ENCODE assay signal across 15 cellular contexts in the genomic region with DNA sequence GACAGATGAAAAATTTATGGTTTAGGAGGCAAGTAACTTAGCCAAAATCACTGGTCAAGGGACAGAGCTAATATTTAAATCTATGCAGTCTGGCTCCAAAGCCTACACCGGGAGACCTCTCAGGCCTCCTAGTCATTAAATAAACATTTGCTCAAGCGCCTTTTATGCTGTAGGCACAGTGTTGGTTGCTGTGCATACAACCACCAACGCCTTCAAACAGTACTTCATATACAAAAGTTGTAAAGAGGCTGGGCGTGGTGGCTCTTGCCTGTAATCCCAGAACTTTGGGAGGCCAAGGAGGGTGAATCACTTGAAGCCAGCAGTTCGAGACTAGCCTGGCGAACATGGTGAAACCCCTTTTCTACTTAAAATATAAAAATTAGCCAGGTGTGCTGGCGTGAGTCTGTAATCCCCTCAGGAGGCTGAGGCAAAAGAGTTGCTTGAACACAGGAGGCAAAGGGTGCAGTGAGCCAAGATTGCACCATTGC.
DNase-seq lines count a peak whose midpoint lies in the region; ATAC-seq and TF ChIP-seq lines count a peak whose summit lies in the region.
"Had no signal": no experiment of that assay in that cellular context is flagged by ENCODE, and none has a peak within 500 bp of the region (broad histone marks: within the 10 kb centered on the region; RNA-seq: fewer than 3 reads in every experiment).

No MANE protein-coding gene starts in this region.

- no peak overlapping the region for H3K27ac Mint-ChIP-seq in GM23338
- H3K27ac Mint-ChIP-seq: CD4-positive, alpha-beta T cell; T-helper 17 cell had no signal

- intact Hi-C loops in posterior vena cava (cut with DNase I), result loop anchor here in 1 of 2 donors (5.0 kb wide), 1 partner anchor 729 kb away; no protein-coding TSS in a partner anchor

- H3K9me3 Mint-ChIP-seq in GM23338, result no peaks in the 10 kb centered on the region
- H3K9me3 Mint-ChIP-seq: CD4-positive, alpha-beta T cell had no signal

- no peaks in the 10 kb centered on the region for H3F3A ChIP-seq in GM23338 (replicated peaks; ENCODE audit: low read depth)

- H3K4me3 ChIP-seq in GM23338, result no peak overlapping the region
- no peak overlapping the region for H3K4me3 ChIP-seq in epithelial cell of esophagus (ENCODE audit: low read length)
- H3K4me3 ChIP-seq: psoas muscle had no signal

- H3K4me1 Mint-ChIP-seq in GM23338, result no peaks in the 10 kb centered on the region
- H3K4me1 Mint-ChIP-seq: T-helper 17 cell had no signal

- in situ Hi-C loops in GM13976 (cut with MboI; ENCODE audit: low sequenced_read_pairs, unreplicated experiment), result no loop called here

- H3K9me2 ChIP-seq in GM23338 (ENCODE audit: insufficient read depth), result no peaks in the 10 kb centered on the region

- H3K4me2 ChIP-seq in GM23338, result no peak overlapping the region

- H2AFZ ChIP-seq in GM23338, result peak overlapping the region; percentile 73

- H3K27ac ChIP-seq in GM23338 (ENCODE audit: low read depth), result no peak overlapping the region
- H3K27ac ChIP-seq: psoas muscle had no signal

- no peaks in the 10 kb centered on the region for H3K27me3 Mint-ChIP-seq in GM23338 (ENCODE audit: insufficient read depth, low read depth, poor library complexity)
- H3K27me3 Mint-ChIP-seq: T-helper 17 cell had no signal

- TF ChIP-seq CTCF in GM23338 (conservative IDR thresholded peaks at IDR 0.05; ENCODE audit: low read depth in 2 of 2), result no peak
- no peak for TF ChIP-seq CTCF in epithelial cell of esophagus (IDR thresholded peaks at IDR 0.05; ENCODE audit: insufficient read depth, low read depth, low read length, missing control alignments)
- no peak for TF ChIP-seq CTCF in GM13976 (IDR thresholded peaks at IDR 0.05; ENCODE audit: borderline replicate concordance, control extremely low read depth, extremely low read depth, insufficient read depth, missing control alignments)

- no peak for DNase-seq in GM23338 (ENCODE audit: low spot score)
- DNase-seq in NCI-H69 (lab: John Stamatoyannopoulos, UW), result peak; percentile 98
- peak; percentile 91 for DNase-seq in epithelial cell of esophagus (ENCODE audit: low read depth)
- DNase-seq in posterior vena cava (ENCODE audit: low spot score), result peak; percentile 44
- DNase-seq in NCI-H2171 treated with DMSO at 0.1 percent for 48 hours (lab: John Stamatoyannopoulos, UW), result no peak
- no peak for DNase-seq in GM13976 (ENCODE audit: low spot score)
- DNase-seq: activated CD4-positive, alpha-beta T cell treated with anti-CD3 and anti-CD28 coated beads, Interleukin-2, amount 50 U/mL, for 4 hours; activated gamma-delta T cell; CD4-positive, alpha-beta T cell; NCI-H1048; psoas muscle; stimulated activated CD4-positive, alpha-beta T cell treated with anti-CD3 and anti-CD28 coated beads, Interleukin-4, amount 100 ng/mL, for 1 hour; stimulated activated naive CD8-positive, alpha-beta T cell treated with anti-CD3 and anti-CD28 coated beads, Interleukin-15, Interleukin-2, amounts not matched to agents 100 U/mL and 50 U/mL, for 24 hours; T-helper 17 cell had no signal

- H4K20me1 ChIP-seq in GM23338 (replicated peaks; ENCODE audit: insufficient read depth), result no peaks in the 10 kb centered on the region

- H3K4me1 ChIP-seq in GM23338 (ENCODE audit: insufficient read depth), result no peaks in the 10 kb centered on the region
- H3K4me1 ChIP-seq: psoas muscle had no signal

- H3K27me3 ChIP-seq in GM23338 (ENCODE audit: insufficient read depth), result no peaks in the 10 kb centered on the region

- no peak overlapping the region for H3K4me3 Mint-ChIP-seq in GM23338
- H3K4me3 Mint-ChIP-seq: CD4-positive, alpha-beta T cell; T-helper 17 cell had no signal

- no peaks in the 10 kb centered on the region for H3K36me3 ChIP-seq in GM23338 (ENCODE audit: insufficient read depth)

- H3K79me2 ChIP-seq in GM23338 (replicated peaks; ENCODE audit: insufficient read depth), result no peaks in the 10 kb centered on the region

- ATAC-seq in GM23338, result no peak
- ATAC-seq in HG02642 (IDR thresholded peaks at IDR 0.05; ENCODE audit: poor library complexity, unreplicated experiment), result no peak
- ATAC-seq: psoas muscle; stimulated activated naive CD8-positive, alpha-beta T cell treated with anti-CD3 and anti-CD28 coated beads, Interleukin-15, Interleukin-2, amounts not matched to agents 100 U/mL and 50 U/mL, for 24 hours; T-helper 17 cell had no signal

- no peaks in the 10 kb centered on the region for H3K36me3 Mint-ChIP-seq in GM23338 (ENCODE audit: low read depth)

TF ChIP-seq in GM23338, 12 proteins besides CTCF, POLR2A, EP300 and RAD21:
- TF ChIP-seq JUNB (IDR thresholded peaks at IDR 0.05; ENCODE audit: unreplicated experiment) (no peak), NANOG (IDR thresholded peaks at IDR 0.05; ENCODE audit: borderline replicate concordance) (no peak), CREB1 (CRISPR knock-in tag; IDR thresholded peaks at IDR 0.05; ENCODE audit: low read depth) (no peak), EZH2 (IDR thresholded peaks at IDR 0.05; ENCODE audit: low read depth, unreplicated experiment) (no peak), EZH2phosphoT487 (IDR thresholded peaks at IDR 0.05; ENCODE audit: unreplicated experiment) (no peak), ZNF331 (CRISPR knock-in tag; IDR thresholded peaks at IDR 0.05; ENCODE audit: low read depth) (no peak)
- TF ChIP-seq, protein P1, sequence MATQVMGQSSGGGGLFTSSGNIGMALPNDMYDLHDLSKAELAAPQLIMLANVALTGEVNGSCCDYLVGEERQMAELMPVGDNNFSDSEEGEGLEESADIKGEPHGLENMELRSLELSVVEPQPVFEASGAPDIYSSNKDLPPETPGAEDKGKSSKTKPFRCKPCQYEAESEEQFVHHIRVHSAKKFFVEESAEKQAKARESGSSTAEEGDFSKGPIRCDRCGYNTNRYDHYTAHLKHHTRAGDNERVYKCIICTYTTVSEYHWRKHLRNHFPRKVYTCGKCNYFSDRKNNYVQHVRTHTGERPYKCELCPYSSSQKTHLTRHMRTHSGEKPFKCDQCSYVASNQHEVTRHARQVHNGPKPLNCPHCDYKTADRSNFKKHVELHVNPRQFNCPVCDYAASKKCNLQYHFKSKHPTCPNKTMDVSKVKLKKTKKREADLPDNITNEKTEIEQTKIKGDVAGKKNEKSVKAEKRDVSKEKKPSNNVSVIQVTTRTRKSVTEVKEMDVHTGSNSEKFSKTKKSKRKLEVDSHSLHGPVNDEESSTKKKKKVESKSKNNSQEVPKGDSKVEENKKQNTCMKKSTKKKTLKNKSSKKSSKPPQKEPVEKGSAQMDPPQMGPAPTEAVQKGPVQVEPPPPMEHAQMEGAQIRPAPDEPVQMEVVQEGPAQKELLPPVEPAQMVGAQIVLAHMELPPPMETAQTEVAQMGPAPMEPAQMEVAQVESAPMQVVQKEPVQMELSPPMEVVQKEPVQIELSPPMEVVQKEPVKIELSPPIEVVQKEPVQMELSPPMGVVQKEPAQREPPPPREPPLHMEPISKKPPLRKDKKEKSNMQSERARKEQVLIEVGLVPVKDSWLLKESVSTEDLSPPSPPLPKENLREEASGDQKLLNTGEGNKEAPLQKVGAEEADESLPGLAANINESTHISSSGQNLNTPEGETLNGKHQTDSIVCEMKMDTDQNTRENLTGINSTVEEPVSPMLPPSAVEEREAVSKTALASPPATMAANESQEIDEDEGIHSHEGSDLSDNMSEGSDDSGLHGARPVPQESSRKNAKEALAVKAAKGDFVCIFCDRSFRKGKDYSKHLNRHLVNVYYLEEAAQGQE (IDR thresholded peaks at IDR 0.05; ENCODE audit: unreplicated experiment), result no peak
TF ChIP-seq in GM23338: peak in this region for 0.

Comparison
In these comparisons a context has a peak if more than half of its experiments do, and no peak if none do; other contexts are left out.
1. DNase-seq: peak in NCI-H69 (single experiment), epithelial cell of esophagus (single experiment) and posterior vena cava (single experiment); none in GM23338 (single experiment), NCI-H2171 treated with DMSO at 0.1 percent for 48 hours (single experiment) and GM13976 (single experiment).